In the genomic region with DNA sequence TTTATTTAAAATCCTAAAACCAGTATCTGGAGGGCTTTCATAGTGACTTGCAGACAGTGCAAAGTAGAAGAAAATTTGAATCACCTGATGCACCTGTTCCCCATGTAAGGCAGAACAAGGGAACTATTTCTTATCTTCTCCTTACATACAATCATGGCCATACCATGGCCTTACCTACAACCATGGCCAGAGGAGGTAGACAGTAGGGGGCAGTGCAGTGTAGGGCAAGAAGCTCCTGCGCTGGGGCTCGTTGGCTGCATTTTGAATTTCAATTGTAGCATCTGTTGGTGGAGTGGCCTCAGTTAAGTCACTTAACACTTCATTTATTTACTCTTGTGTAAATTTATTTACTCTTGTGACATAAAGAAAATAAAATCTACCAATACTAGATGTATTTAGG, we compare ENCODE assay signal across 7 cellular contexts. TPM values are rescaled to one million over a fixed set of nuclear protein-coding genes. Genes with fewer than 3 reads are reported as not detected.
DNase-seq lines count a peak whose midpoint lies in the region; ATAC-seq, FAIRE-seq and TF ChIP-seq lines count a peak whose summit lies in the region.

No MANE protein-coding gene starts in this region.

- no peak overlapping the region for H4K8ac ChIP-seq in H1 (ENCODE audit: extremely low read depth, insufficient read depth, low read length)

- H3K27ac ChIP-seq in H1 (ENCODE audit: low read depth, low read length) (no peak overlapping the region), pancreas (no peak overlapping the region)

- ATAC-seq in GM19395 (IDR thresholded peaks at IDR 0.05; ENCODE audit: unreplicated experiment) = peak; percentile 76
- ATAC-seq in HG03457 (IDR thresholded peaks at IDR 0.05; ENCODE audit: unreplicated experiment) = peak; percentile 71
- ATAC-seq in pancreas = peak in 3 of 4 donors; percentile 63 to 72 (median 63)
- ATAC-seq in activated CD4-positive, CD25-positive, alpha-beta regulatory T cell treated with anti-CD3 and anti-CD28 coated beads, Interleukin-2, amount 50 U/mL, for 24 hours = no peak

- no peaks in the 10 kb centered on the region for H3K79me2 ChIP-seq in H1 (ENCODE audit: control insufficient read depth in 1 of 2, insufficient read depth in 2 of 2, low read length in 2 of 2)

- no peaks in the 10 kb centered on the region for H3K9me3 ChIP-seq in H1 (ENCODE audit: insufficient read depth in 2 of 2, low read depth in 1 of 2, low read length in 1 of 2)
- H3K9me3 ChIP-seq in pancreas = no peaks in the 10 kb centered on the region

- H3K4me3 ChIP-seq in H1 (ENCODE audit: extremely low read depth in 1 of 4, insufficient read depth in 2 of 4, low read depth in 3 of 4, low read length in 4 of 4) (no peak overlapping the region), pancreas (no peak overlapping the region)

- no peak overlapping the region for H3K56ac ChIP-seq in H1 (replicated peaks; ENCODE audit: insufficient read length, low read depth, low read length)

- no peaks in the 10 kb centered on the region for H3K23me2 ChIP-seq in H1 (ENCODE audit: low read depth, low read length)

- TF ChIP-seq RAD21 in H1 (IDR thresholded peaks at IDR 0.05 in 1 of 2, conservative IDR thresholded peaks at IDR 0.05 in 1 of 2; ENCODE audit: low read depth in 2 of 2, low read length in 2 of 2) = peak; percentile 97 to 99

- no peak overlapping the region for H3K18ac ChIP-seq in H1 (ENCODE audit: extremely low read depth, low read length)

- CTCF ChIA-PET in H1 (lab: Charles Lee; ENCODE audit: partially characterized antibody) = interaction anchor here (0.6 to 1.9 kb wide), 8 partner anchors 26 to 668 kb away, joined by 3 to 7 read pairs (median 4); no protein-coding TSS in a partner anchor

- POLR2A ChIA-PET in H1 (lab: Charles Lee; ENCODE audit: partially characterized antibody) = no interaction called here

- no peak for TF ChIP-seq EP300 in H1 (IDR thresholded peaks at IDR 0.05; ENCODE audit: borderline replicate concordance in 1 of 2, low read depth in 2 of 2, low read length in 2 of 2)

- no peak overlapping the region for H3K4ac ChIP-seq in H1 (replicated peaks; ENCODE audit: insufficient read length, low read depth, low read length)

- 0 out of 7 replicates have a peak, but pooled peaks cover 0 to 2% (median 0%) of the 10 kb centered on the region in 4 experiments for H3K4me1 ChIP-seq in H1 (replicated peaks in 1 of 4; ENCODE audit: control insufficient read depth in 3 of 4, insufficient read depth in 4 of 4, low read length in 3 of 4)
- no peaks in the 10 kb centered on the region for H3K4me1 ChIP-seq in pancreas

- no peak overlapping the region for H2AFZ ChIP-seq in H1 (ENCODE audit: low read length)

- 9% methylated on average over 2 of the region's 2 CpGs; no CpG with 5 or more reads in 1 of the 2 experiments for WGBS in H1 (ENCODE audit: extremely low coverage in 1 of 2, insufficient coverage in 1 of 2, insufficient read length in 1 of 2, insufficient replicate concordance in 2 of 2, low coverage in 1 of 2, low lambda C conversion rate in 2 of 2, missing lambda C conversion rate in 1 of 2), 2 experiments
- 22 to 25% methylated on average over 2 of the region's 2 CpGs for WGBS in pancreas, 2 donors

- FAIRE-seq in H1 (lab: Jason Lieb, UNC) = no peak
- FAIRE-seq in pancreas (lab: Jason Lieb, UNC) = no peak

- H2BK15ac ChIP-seq in H1 (ENCODE audit: low read length) = no peak overlapping the region

- H4K20me1 ChIP-seq in H1 (replicated peaks in 1 of 2; ENCODE audit: control insufficient read depth in 1 of 2, insufficient read depth in 2 of 2, low read length in 2 of 2) = no peaks in the 10 kb centered on the region

- H3K36me3 ChIP-seq in H1 (ENCODE audit: control insufficient read depth in 2 of 4, insufficient read depth in 4 of 4, low read length in 3 of 4) (no peaks in the 10 kb centered on the region), pancreas (no peaks in the 10 kb centered on the region)

- H4K5ac ChIP-seq in H1 (ENCODE audit: insufficient read length, low read depth, low read length) = no peak overlapping the region

- no peak overlapping the region for H4K91ac ChIP-seq in H1 (replicated peaks; ENCODE audit: insufficient read length, low read length)

- intact Hi-C loops in pancreas (cut with DNase I) = no loop called here

- no peak overlapping the region for H2AK5ac ChIP-seq in H1 (ENCODE audit: low read depth, low read length)

- no peak overlapping the region for H2BK12ac ChIP-seq in H1 (ENCODE audit: low read depth, low read length)

- no peak overlapping the region for H2BK120ac ChIP-seq in H1 (replicated peaks; ENCODE audit: low read depth, low read length)

- TF ChIP-seq POLR2A in H1 (IDR thresholded peaks at IDR 0.05; ENCODE audit: control extremely low read depth in 1 of 2, low read depth in 2 of 2, low read length in 2 of 2) = no peak

- H3K4me2 ChIP-seq in H1 (ENCODE audit: insufficient read depth in 1 of 2, low read depth in 2 of 2, low read length in 2 of 2) = no peak overlapping the region

- TF ChIP-seq CTCF in H1 (IDR thresholded peaks at IDR 0.05; ENCODE audit: control extremely low read depth in 1 of 3, insufficient read depth in 1 of 3, low read depth in 1 of 3, low read length in 3 of 3) (peak; percentile 71 to 91 (median 90)), pancreas (IDR thresholded peaks at IDR 0.05) (peak in 1 of 4 donors; percentile 10)

- H3K27me3 ChIP-seq in H1 (replicated peaks in 1 of 4; ENCODE audit: control insufficient read depth in 3 of 4, extremely low read depth in 1 of 4, insufficient read depth in 3 of 4, low read length in 3 of 4) (no peaks in the 10 kb centered on the region), pancreas (no peaks in the 10 kb centered on the region)

- no peak overlapping the region for H2BK5ac ChIP-seq in H1 (ENCODE audit: low read depth, low read length)

- no peak overlapping the region for H3K9ac ChIP-seq in H1 (replicated peaks in 1 of 4; ENCODE audit: extremely low read depth in 1 of 4, low read depth in 3 of 4, low read length in 3 of 4)

- H3K14ac ChIP-seq in H1 (ENCODE audit: insufficient read length) = no peak overlapping the region

- no peaks in the 10 kb centered on the region for H3K79me1 ChIP-seq in H1 (ENCODE audit: low read depth, low read length)

- peak; percentile 8 for DNase-seq in GM04503 (ENCODE audit: low read depth)
- peak; percentile 77 for DNase-seq in NCI-H82 (lab: John Stamatoyannopoulos, UW)
- DNase-seq in H1 (ENCODE audit: low read depth in 1 of 2, low spot score in 2 of 2) = peak; percentile 50 to 82
- DNase-seq in pancreas = peak in 3 of 6 donors; percentile 15 to 31 (median 21)

- no peak overlapping the region for H2BK20ac ChIP-seq in H1 (ENCODE audit: low read length)

- H3K23ac ChIP-seq in H1 (ENCODE audit: insufficient read length) = no peak overlapping the region

TF ChIP-seq in H1, 55 proteins besides CTCF, POLR2A, EP300 and RAD21:
- TF ChIP-seq JUN (IDR thresholded peaks at IDR 0.05; ENCODE audit: low read depth, low read length) (no peak), YY1 (IDR thresholded peaks at IDR 0.05; ENCODE audit: low read depth, low read length) (peak; percentile 70; the same call in 1 of the 2 replicates)

RNA-seq across cellular contexts. Expression of a gene that starts 33.0 kb away (rescaled TPM):
- 0.17 and 0.32 TPM in 2 replicates for total RNA-seq in H1 (2021; fragmentation: NEBNext Ultra II Directional; extraction: Animal tissue kit (Norgen Biotek cat#: 25700))
- polyA plus RNA-seq in H1 (2011; rRNA removed) (0.03 and 0.22 TPM in 2 replicates), pancreas (under 1 TPM in 1 of 2 donors, not detected in 1; 0.23 TPM)
- polyA plus RNA-seq in H1 (2011; cell fraction: cytosol; rRNA removed) = 0.09 TPM
- polyA plus RNA-seq in H1 (2011; cell fraction: nucleus; rRNA removed) = 0.13 TPM
- 0.11 to 0.27 TPM (median 0.25 TPM) in 4 replicates for polyA plus RNA-seq in H1 (2012, experiment 1 of 2)
- polyA plus RNA-seq in H1 (2012, experiment 2 of 2) = 0.21 TPM
- polyA plus RNA-seq in H1 (2013, experiment 1 of 2) = 0.10 TPM
- 0.13 TPM for polyA plus RNA-seq in H1 (2013, experiment 2 of 2)
- not detected in 2 replicates for polyA minus RNA-seq in H1 (2011; rRNA and poly(A)+ RNA removed)
- not detected for polyA minus RNA-seq in H1 (2011; cell fraction: cytosol; rRNA and poly(A)+ RNA removed)
- 1.5 TPM for polyA minus RNA-seq in H1 (2011; cell fraction: nucleus; rRNA and poly(A)+ RNA removed)
- total RNA-seq in pancreas = under 1 TPM in 3 of 6 donors, not detected in 3; 0.13 to 0.41 (median 0.18) TPM

Comparison
In these comparisons a context has a peak if more than half of its experiments do, and no peak if none do; other contexts are left out.
1. ATAC-seq: peak in GM19395 (single experiment), HG03457 (single experiment) and pancreas (3 of 4); none in activated CD4-positive, CD25-positive, alpha-beta regulatory T cell treated with anti-CD3 and anti-CD28 coated beads, Interleukin-2, amount 50 U/mL, for 24 hours (0 of 2).